17 cellular contexts compared by ENCODE assay signal in genomic region chr7:24883632-24884013, GRCh38.
DNase-seq lines count a peak whose midpoint lies in the region; ATAC-seq and TF ChIP-seq lines count a peak whose summit lies in the region.
"Had no signal": no experiment of that assay in that cellular context is flagged by ENCODE, and none has a peak within 500 bp of the region (broad histone marks: within the 10 kb centered on the region; RNA-seq: fewer than 3 reads in every experiment).

No MANE protein-coding gene starts in this region.

- intact Hi-C loops in left ventricle myocardium superior (cut with micrococcal nuclease), result no loop called here
- intact Hi-C loops in right cardiac atrium (cut with DNase I), result no loop called here
- intact Hi-C loops in left lung (cut with DNase I), result no loop called here

- no peaks in the 10 kb centered on the region for H3K36me3 ChIP-seq in left lung
- H3K36me3 ChIP-seq: stomach had no signal

- no peak for DNase-seq in left ventricle myocardium superior
- DNase-seq in right cardiac atrium, result no peak
- no peak for DNase-seq in left lung
- DNase-seq in OCI-M2 (lab: John Stamatoyannopoulos, UW; ENCODE audit: unreplicated experiment), result no peak
- no peak for DNase-seq in stimulated activated naive CD4-positive, alpha-beta T cell (lab: John Stamatoyannopoulos, UW)
- DNase-seq in NCI-H1092 (lab: John Stamatoyannopoulos, UW), result no peak
- DNase-seq: activated CD8-positive, alpha-beta memory T cell treated with anti-CD3 and anti-CD28 coated beads, Interleukin-2, amount 50 U/mL, for 4 hours; activated naive CD4-positive, alpha-beta T cell treated with anti-CD3 and anti-CD28 coated beads, Interleukin-2, amount 10 ng/mL, durations not matched to agents 7 days and 5 days; COR-L47; cortex of kidney; MV-4-11; NCI-H2029 treated with DMSO at 0.1 percent for 48 hours; SIG-M5; stomach had no signal

- ATAC-seq in left ventricle myocardium superior (peak; percentile 24), right cardiac atrium (no peak), SK-N-SH treated with all-trans-retinoic acid at 6 μM for 48 hours (peak; percentile 16), left lung (peak; percentile 8)

- 69% methylated on average over 1 of the region's 1 CpG for WGBS in right cardiac atrium

- H3K27me3 ChIP-seq in right cardiac atrium (ENCODE audit: control insufficient read depth, insufficient read depth) (no peaks in the 10 kb centered on the region), left lung (no peaks in the 10 kb centered on the region)
- H3K27me3 ChIP-seq: stomach had no signal

- H3K27ac ChIP-seq in right cardiac atrium (ENCODE audit: low read length) (no peak overlapping the region), left lung (peak overlapping the region in 1 of 2 donors; percentile 14)
- H3K27ac ChIP-seq: epithelial cell of prostate, stomach had no signal

- H3K4me3 ChIP-seq in right cardiac atrium (ENCODE audit: low read length), result no peak overlapping the region
- no peak overlapping the region for H3K4me3 ChIP-seq in left lung
- H3K4me3 ChIP-seq: GM23338, stomach had no signal

- no peaks in the 10 kb centered on the region for H3K4me1 ChIP-seq in right cardiac atrium (ENCODE audit: control insufficient read depth, insufficient read depth, low read length)
- H3K4me1 ChIP-seq in left lung, result peaks cover 11 to 12% of the 10 kb centered on the region in 2 donors
- H3K4me1 ChIP-seq: stomach had no signal

- no peak for TF ChIP-seq CTCF in left lung (IDR thresholded peaks at IDR 0.05)

- no peaks in the 10 kb centered on the region for H3K9me3 ChIP-seq in right cardiac atrium (ENCODE audit: control insufficient read depth, low read length)
- H3K9me3 ChIP-seq in left lung, result no peaks in the 10 kb centered on the region
- H3K9me3 ChIP-seq: stomach had no signal

TF ChIP-seq in SK-N-SH treated with all-trans-retinoic acid at 6 μM for 48 hours, 23 proteins besides CTCF, POLR2A, EP300 and RAD21:
- TF ChIP-seq PATZ1 (CRISPR knock-in tag; IDR thresholded peaks at IDR 0.05; ENCODE audit: borderline replicate concordance) (no peak), CSDC2 (CRISPR knock-in tag; IDR thresholded peaks at IDR 0.05) (no peak), ZNF565 (CRISPR knock-in tag; conservative IDR thresholded peaks at IDR 0.05; ENCODE audit: low read depth) (no peak), OSR1 (CRISPR knock-in tag; IDR thresholded peaks at IDR 0.05) (no peak), SNAI2 (CRISPR knock-in tag; IDR thresholded peaks at IDR 0.05) (no peak), PPARA (CRISPR knock-in tag; IDR thresholded peaks at IDR 0.05; ENCODE audit: borderline replicate concordance) (no peak), CSRNP3 (CRISPR knock-in tag; IDR thresholded peaks at IDR 0.05) (no peak), ZC3H10 (CRISPR knock-in tag; IDR thresholded peaks at IDR 0.05) (no peak), ZNF70 (CRISPR knock-in tag; IDR thresholded peaks at IDR 0.05) (no peak), RARB (CRISPR knock-in tag; IDR thresholded peaks at IDR 0.05) (no peak)
- TF ChIP-seq, protein P1, sequence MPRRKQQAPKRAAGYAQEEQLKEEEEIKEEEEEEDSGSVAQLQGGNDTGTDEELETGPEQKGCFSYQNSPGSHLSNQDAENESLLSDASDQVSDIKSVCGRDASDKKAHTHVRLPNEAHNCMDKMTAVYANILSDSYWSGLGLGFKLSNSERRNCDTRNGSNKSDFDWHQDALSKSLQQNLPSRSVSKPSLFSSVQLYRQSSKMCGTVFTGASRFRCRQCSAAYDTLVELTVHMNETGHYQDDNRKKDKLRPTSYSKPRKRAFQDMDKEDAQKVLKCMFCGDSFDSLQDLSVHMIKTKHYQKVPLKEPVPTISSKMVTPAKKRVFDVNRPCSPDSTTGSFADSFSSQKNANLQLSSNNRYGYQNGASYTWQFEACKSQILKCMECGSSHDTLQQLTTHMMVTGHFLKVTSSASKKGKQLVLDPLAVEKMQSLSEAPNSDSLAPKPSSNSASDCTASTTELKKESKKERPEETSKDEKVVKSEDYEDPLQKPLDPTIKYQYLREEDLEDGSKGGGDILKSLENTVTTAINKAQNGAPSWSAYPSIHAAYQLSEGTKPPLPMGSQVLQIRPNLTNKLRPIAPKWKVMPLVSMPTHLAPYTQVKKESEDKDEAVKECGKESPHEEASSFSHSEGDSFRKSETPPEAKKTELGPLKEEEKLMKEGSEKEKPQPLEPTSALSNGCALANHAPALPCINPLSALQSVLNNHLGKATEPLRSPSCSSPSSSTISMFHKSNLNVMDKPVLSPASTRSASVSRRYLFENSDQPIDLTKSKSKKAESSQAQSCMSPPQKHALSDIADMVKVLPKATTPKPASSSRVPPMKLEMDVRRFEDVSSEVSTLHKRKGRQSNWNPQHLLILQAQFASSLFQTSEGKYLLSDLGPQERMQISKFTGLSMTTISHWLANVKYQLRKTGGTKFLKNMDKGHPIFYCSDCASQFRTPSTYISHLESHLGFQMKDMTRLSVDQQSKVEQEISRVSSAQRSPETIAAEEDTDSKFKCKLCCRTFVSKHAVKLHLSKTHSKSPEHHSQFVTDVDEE (CRISPR knock-in tag; IDR thresholded peaks at IDR 0.05), result no peak
TF ChIP-seq in SK-N-SH treated with all-trans-retinoic acid at 6 μM for 48 hours: peak in this region for 0.

Comparison
In these comparisons a context has a peak if more than half of its experiments do, and no peak if none do; other contexts are left out.
1. ATAC-seq: peak in left ventricle myocardium superior (single experiment), SK-N-SH treated with all-trans-retinoic acid at 6 μM for 48 hours (single experiment) and left lung (single experiment); none in right cardiac atrium (0 of 2).